ENCODE assay signal across 11 cellular contexts in genomic region chr7:2260820-2261219, GRCh38. TPM values are rescaled to one million over a fixed set of nuclear protein-coding genes. Genes with fewer than 3 reads are reported as not detected.
DNase-seq lines count a peak whose midpoint lies in the region; ATAC-seq and TF ChIP-seq lines count a peak whose summit lies in the region.
"Had no signal": no experiment of that assay in that cellular context is flagged by ENCODE, and none has a peak within 500 bp of the region (broad histone marks: within the 10 kb centered on the region; RNA-seq: fewer than 3 reads in every experiment).

No MANE protein-coding gene starts in this region.

- POLR2A ChIA-PET in IMR-90 (lab: Charles Lee; ENCODE audit: unreplicated experiment) (no interaction called here), Panc1 (lab: Charles Lee) (no interaction called here)

- no peak overlapping the region for H2BK15ac ChIP-seq in IMR-90 (ENCODE audit: low read depth, low read length)

- H3K4me1 ChIP-seq in BLaER1 (peaks cover 77% of the 10 kb centered on the region), IMR-90 (ENCODE audit: control insufficient read depth, insufficient read depth, low read length) (no peaks in the 10 kb centered on the region; the same call in 1 of the 2 replicates), Panc1 (ENCODE audit: control insufficient read depth, insufficient read depth, low read length) (peaks cover 3% of the 10 kb centered on the region; the same call in 1 of the 2 replicates), GM23338 (ENCODE audit: insufficient read depth) (no peaks in the 10 kb centered on the region), tibial artery (peaks cover 0 to 5% (median 0%) of the 10 kb centered on the region in 4 donors)
- H3K4me1 ChIP-seq: esophagus muscularis mucosa had no signal

- dilution Hi-C loops in IMR-90 (cut with HindIII; ENCODE audit: low sequenced_read_pairs, unreplicated experiment), result no loop called here

- H3K4me1 Mint-ChIP-seq in GM23338, result no peaks in the 10 kb centered on the region

- no peak overlapping the region for H2BK20ac ChIP-seq in IMR-90 (ENCODE audit: low read depth, low read length)

- H3K79me2 ChIP-seq in GM23338 (replicated peaks; ENCODE audit: insufficient read depth), result no peaks in the 10 kb centered on the region

- H3K27ac Mint-ChIP-seq in GM23338, result no peak overlapping the region

- peaks cover 23% of the 10 kb centered on the region for H4K20me1 ChIP-seq in BLaER1
- 0 out of 2 replicates have a peak, but pooled peaks cover 7% of the 10 kb centered on the region for H4K20me1 ChIP-seq in IMR-90 (ENCODE audit: insufficient read depth, low read length)
- H4K20me1 ChIP-seq in GM23338 (replicated peaks; ENCODE audit: insufficient read depth), result no peaks in the 10 kb centered on the region

- TF ChIP-seq POLR2A in IMR-90 (IDR thresholded peaks at IDR 0.05; ENCODE audit: low read depth, low read length), result no peak

- peak overlapping the region; percentile 77 for H3K4me2 ChIP-seq in BLaER1
- no peak overlapping the region for H3K4me2 ChIP-seq in IMR-90 (ENCODE audit: low read depth, low read length)
- H3K4me2 ChIP-seq in GM23338, result no peak overlapping the region

- peaks cover 0 to 4% of the 10 kb centered on the region in 2 experiments; a peak in 1 of 4 replicates for H3K79me1 ChIP-seq in IMR-90 (ENCODE audit: low read depth in 1 of 2, low read length in 2 of 2)

- no peaks in the 10 kb centered on the region for H3K9me3 Mint-ChIP-seq in GM23338
- H3K9me3 Mint-ChIP-seq: CD8-positive, alpha-beta T cell had no signal

- H3K27me3 Mint-ChIP-seq in GM23338 (ENCODE audit: insufficient read depth, low read depth, poor library complexity), result peaks cover 12% of the 10 kb centered on the region

- H4K5ac ChIP-seq in IMR-90 (ENCODE audit: low read depth, low read length), result no peak overlapping the region

- H3K4me3 Mint-ChIP-seq in GM23338, result no peak overlapping the region

- no peak overlapping the region for H3K4ac ChIP-seq in IMR-90 (ENCODE audit: low read depth, low read length)

- H2BK120ac ChIP-seq in IMR-90 (ENCODE audit: low read depth, low read length), result no peak overlapping the region

- H3K18ac ChIP-seq in IMR-90 (ENCODE audit: low read depth, low read length), result no peak overlapping the region

- no peak overlapping the region for H2AK9ac ChIP-seq in IMR-90 (replicated peaks; ENCODE audit: low read depth, low read length, poor library complexity)

- H3K27me3 ChIP-seq in BLaER1, result no peaks in the 10 kb centered on the region
- H3K27me3 ChIP-seq in IMR-90 (ENCODE audit: control insufficient read depth, insufficient read depth, low read length), result no peaks in the 10 kb centered on the region
- no peaks in the 10 kb centered on the region for H3K27me3 ChIP-seq in Panc1 (ENCODE audit: control insufficient read depth, insufficient read depth, low read length)
- no peaks in the 10 kb centered on the region for H3K27me3 ChIP-seq in GM23338 (ENCODE audit: insufficient read depth)
- H3K27me3 ChIP-seq in tibial artery, result no peaks in the 10 kb centered on the region
- H3K27me3 ChIP-seq: esophagus muscularis mucosa had no signal

- H2BK5ac ChIP-seq in IMR-90 (ENCODE audit: low read depth, low read length, poor library complexity, severe bottlenecking), result no peak overlapping the region

- no peaks in the 10 kb centered on the region for H3F3A ChIP-seq in GM23338 (replicated peaks; ENCODE audit: low read depth)

- no peaks in the 10 kb centered on the region for H3K9me3 ChIP-seq in BLaER1
- H3K9me3 ChIP-seq in IMR-90 (ENCODE audit: control insufficient read depth, insufficient read depth, low read length), result no peaks in the 10 kb centered on the region
- H3K9me3 ChIP-seq in Panc1 (ENCODE audit: control insufficient read depth, insufficient read depth, low read depth, low read length), result no peaks in the 10 kb centered on the region
- H3K9me3 ChIP-seq in tibial artery, result no peaks in the 10 kb centered on the region
- H3K9me3 ChIP-seq: esophagus muscularis mucosa had no signal

- H3K27ac ChIP-seq in BLaER1, result no peak overlapping the region
- no peak overlapping the region for H3K27ac ChIP-seq in IMR-90 (ENCODE audit: insufficient read depth, low read length)
- H3K27ac ChIP-seq in Panc1 (ENCODE audit: low read length), result no peak overlapping the region
- no peak overlapping the region for H3K27ac ChIP-seq in GM23338 (ENCODE audit: low read depth)
- no peak overlapping the region for H3K27ac ChIP-seq in tibial artery
- H3K27ac ChIP-seq: esophagus muscularis mucosa had no signal

- 80% methylated on average over 1 of the region's 5 CpGs; no CpG with 5 or more reads in 1 of the 2 experiments for WGBS in IMR-90 (ENCODE audit: extremely low coverage in 2 of 2, insufficient read length in 1 of 2), 2 experiments

- CTCF ChIA-PET in IMR-90 (lab: Yijun Ruan, JAX), result interaction anchor here (0.6 kb wide), 1 partner anchor 14 kb away, joined by 3 read pairs; no protein-coding TSS in a partner anchor
- CTCF ChIA-PET in Panc1 (lab: Charles Lee), result interaction anchor here (0.6 kb wide), 1 partner anchor 89 kb away, joined by 3 read pairs; no protein-coding TSS in a partner anchor

- H3K56ac ChIP-seq in IMR-90 (ENCODE audit: extremely low read depth, insufficient read depth, low read length), result no peak overlapping the region

- in situ Hi-C loops in IMR-90 (cut with MboI; ENCODE audit: low sequenced_read_pairs), result no loop called here
- in situ Hi-C loops in Panc1 (cut with HindIII; ENCODE audit: low pct_unique_long_range_greater_than_20kb, low sequenced_read_pairs), result no loop called here

- H3K9ac ChIP-seq in BLaER1 (no peak overlapping the region), IMR-90 (ENCODE audit: low read depth, low read length) (no peak overlapping the region)

- DNase-seq in IMR-90, result peak; percentile 25
- no peak for DNase-seq in Panc1 (ENCODE audit: low read depth, low spot score)
- DNase-seq in fibroblast of villous mesenchyme (ENCODE audit: low read depth), result peak; percentile 24
- DNase-seq in activated CD4-positive, alpha-beta T cell treated with anti-CD3 and anti-CD28 coated beads for 1 hour, result no peak
- no peak for DNase-seq in GM23338 (ENCODE audit: low spot score)
- DNase-seq in tibial artery, result no peak
- DNase-seq: CD8-positive, alpha-beta T cell; HCEC 1CT had no signal

- H2AFZ ChIP-seq in IMR-90 (replicated peaks; ENCODE audit: low read length, poor library complexity) (no peak overlapping the region), GM23338 (no peak overlapping the region)

- no TSS peak for BruUV-seq in IMR-90 (replicated peaks; lab: Mats Ljungman, UMichigan)
- BruUV-seq in Panc1 (replicated peaks; lab: Mats Ljungman, UMichigan), result no TSS peak

- H3K9me1 ChIP-seq in IMR-90 (ENCODE audit: insufficient read depth, low read length), result no peaks in the 10 kb centered on the region

- H3K36me3 ChIP-seq in BLaER1 (peaks cover 40% of the 10 kb centered on the region), IMR-90 (ENCODE audit: control insufficient read depth, insufficient read depth, low read length) (peaks cover 27% of the 10 kb centered on the region), Panc1 (ENCODE audit: control insufficient read depth, insufficient read depth, low read length) (no peaks in the 10 kb centered on the region; the same call in 1 of the 2 replicates), GM23338 (ENCODE audit: insufficient read depth) (no peaks in the 10 kb centered on the region), tibial artery (peaks cover 0 to 47% (median 30%) of the 10 kb centered on the region in 3 donors)

- peaks cover 23% of the 10 kb centered on the region for H3K36me3 Mint-ChIP-seq in GM23338 (ENCODE audit: low read depth)

- H3K14ac ChIP-seq in IMR-90 (replicated peaks; ENCODE audit: low read depth, low read length), result no peak overlapping the region

- no peak for TF ChIP-seq RAD21 in IMR-90 (IDR thresholded peaks at IDR 0.05; ENCODE audit: low read length)

- intact Hi-C loops in IMR-90 (cut with micrococcal nuclease) (no loop called here), Panc1 (cut with micrococcal nuclease; ENCODE audit: unreplicated experiment) (no loop called here), tibial artery (cut with DNase I; ENCODE audit: low total_unique reads) (no loop called here)

- no peak overlapping the region for H3K4me3 ChIP-seq in BLaER1
- H3K4me3 ChIP-seq in IMR-90 (ENCODE audit: insufficient read depth, low read depth, low read length), result no peak overlapping the region
- H3K4me3 ChIP-seq in Panc1 (ENCODE audit: low read depth in 2 of 2, low read length in 2 of 2), result no peak overlapping the region
- no peak overlapping the region for H3K4me3 ChIP-seq in fibroblast of villous mesenchyme (ENCODE audit: low read depth, low read length)
- no peak overlapping the region for H3K4me3 ChIP-seq in GM23338
- H3K4me3 ChIP-seq in tibial artery, result no peak overlapping the region
- H3K4me3 ChIP-seq: esophagus muscularis mucosa had no signal

- H4K8ac ChIP-seq in IMR-90 (ENCODE audit: low read depth in 2 of 2, low read length in 2 of 2), result no peak overlapping the region

- H2AK5ac ChIP-seq in IMR-90 (ENCODE audit: low read depth, low read length), result no peak overlapping the region

- TF ChIP-seq CTCF in IMR-90 (conservative IDR thresholded peaks at IDR 0.05; ENCODE audit: low read depth, low read length) (no peak), Panc1 (IDR thresholded peaks at IDR 0.05) (no peak), fibroblast of villous mesenchyme (IDR thresholded peaks at IDR 0.05; ENCODE audit: insufficient read depth, low read depth, low read length) (no peak), GM23338 (conservative IDR thresholded peaks at IDR 0.05; ENCODE audit: low read depth in 2 of 2) (no peak), tibial artery (IDR thresholded peaks at IDR 0.05) (no peak)

- H3K9me2 ChIP-seq in GM23338 (ENCODE audit: insufficient read depth), result no peaks in the 10 kb centered on the region

- no peak overlapping the region for H3K23ac ChIP-seq in IMR-90 (ENCODE audit: low read depth, low read length)

- ATAC-seq in IMR-90 (ENCODE audit: low read depth) (no peak), Panc1 (peak; percentile 76), GM21717 (IDR thresholded peaks at IDR 0.05; ENCODE audit: unreplicated experiment) (no peak), GM23338 (no peak)

- H4K91ac ChIP-seq in IMR-90 (ENCODE audit: insufficient read depth, low read depth, low read length), result no peak overlapping the region

RNA-seq across cellular contexts. Expression of gene NUDT1, which starts 18.8 kb away (rescaled TPM):
- total RNA-seq in IMR-90 (2012; rRNA removed), result 36.1 and 49.1 TPM in 2 replicates
- 33.4 and 37.2 TPM in 2 replicates for polyA plus RNA-seq in IMR-90 (2012; rRNA removed)
- polyA plus RNA-seq in IMR-90 (2012; cell fraction: cytosol; rRNA removed), result 52.3 and 59.0 TPM in 2 replicates
- 19.0 and 25.0 TPM in 2 replicates for polyA plus RNA-seq in IMR-90 (2012; cell fraction: nucleus; rRNA removed; ENCODE audit: low replicate concordance)
- total RNA-seq in Panc1 (2021; ENCODE audit: unreplicated experiment), result 92.6 TPM
- 114 TPM for polyA plus RNA-seq in Panc1 (2012; ENCODE audit: insufficient read length)
- 13.4 and 30.3 TPM in 2 replicates for total RNA-seq in fibroblast of villous mesenchyme
- total RNA-seq in GM23338 (2014; rRNA removed; shearing (Covaris generic)), result 54.5 and 66.8 TPM in 2 replicates
- polyA plus RNA-seq in GM23338 (2016; fragmentation: Nextera tagmentation; extraction: Ambion mirVana), result 151 and 163 TPM in 2 replicates

RNA-seq across cellular contexts. Expression of gene MRM2, which starts 18.8 kb away (rescaled TPM):
- 23.1 and 23.8 TPM in 2 replicates for total RNA-seq in IMR-90 (2012; rRNA removed)
- 16.9 and 19.1 TPM in 2 replicates for polyA plus RNA-seq in IMR-90 (2012; rRNA removed)
- polyA plus RNA-seq in IMR-90 (2012; cell fraction: cytosol; rRNA removed), result 11.2 and 11.8 TPM in 2 replicates
- 6.1 and 6.2 TPM in 2 replicates for polyA plus RNA-seq in IMR-90 (2012; cell fraction: nucleus; rRNA removed; ENCODE audit: low replicate concordance)
- 49.9 TPM for total RNA-seq in Panc1 (2021; ENCODE audit: unreplicated experiment)
- polyA plus RNA-seq in Panc1 (2012; ENCODE audit: insufficient read length), result 43.1 TPM
- total RNA-seq in fibroblast of villous mesenchyme, result 18.4 and 19.0 TPM in 2 replicates
- 25.3 and 30.0 TPM in 2 replicates for total RNA-seq in GM23338 (2014; rRNA removed; shearing (Covaris generic))
- 37.8 and 41.1 TPM in 2 replicates for polyA plus RNA-seq in GM23338 (2016; fragmentation: Nextera tagmentation; extraction: Ambion mirVana)

RNA-seq across cellular contexts. Expression of gene MAD1L1, which starts 28.1 kb away (rescaled TPM):
- total RNA-seq in IMR-90 (2012; rRNA removed), result 40.9 and 41.7 TPM in 2 replicates
- 29.0 and 31.5 TPM in 2 replicates for polyA plus RNA-seq in IMR-90 (2012; rRNA removed)
- polyA plus RNA-seq in IMR-90 (2012; cell fraction: cytosol; rRNA removed), result 27.7 and 28.1 TPM in 2 replicates
- 13.2 and 34.4 TPM in 2 replicates for polyA plus RNA-seq in IMR-90 (2012; cell fraction: nucleus; rRNA removed; ENCODE audit: low replicate concordance)
- total RNA-seq in Panc1 (2021; ENCODE audit: unreplicated experiment), result 70.8 TPM
- 68.1 TPM for polyA plus RNA-seq in Panc1 (2012; ENCODE audit: insufficient read length)
- 43.6 and 67.6 TPM in 2 replicates for total RNA-seq in fibroblast of villous mesenchyme
- 59.3 and 87.1 TPM in 2 replicates for total RNA-seq in GM23338 (2014; rRNA removed; shearing (Covaris generic))
- 40.3 and 42.9 TPM in 2 replicates for polyA plus RNA-seq in GM23338 (2016; fragmentation: Nextera tagmentation; extraction: Ambion mirVana)

RNA-seq across cellular contexts. Expression of gene SNX8, which starts 53.4 kb away (rescaled TPM):
- total RNA-seq in IMR-90 (2012; rRNA removed) (7.7 and 8.6 TPM in 2 replicates), Panc1 (2021; ENCODE audit: unreplicated experiment) (139 TPM), fibroblast of villous mesenchyme (17.7 and 21.3 TPM in 2 replicates)
- polyA plus RNA-seq in IMR-90 (2012; rRNA removed) (55.9 and 65.0 TPM in 2 replicates), GM23338 (2016; fragmentation: Nextera tagmentation; extraction: Ambion mirVana) (49.1 and 50.9 TPM in 2 replicates)
- 9.9 and 15.0 TPM in 2 replicates for polyA plus RNA-seq in IMR-90 (2012; cell fraction: cytosol; rRNA removed)
- polyA plus RNA-seq in IMR-90 (2012; cell fraction: nucleus; rRNA removed; ENCODE audit: low replicate concordance), result 26.2 and 42.9 TPM in 2 replicates
- polyA plus RNA-seq in Panc1 (2012; ENCODE audit: insufficient read length), result 147 TPM
- 15.6 and 44.3 TPM in 2 replicates for total RNA-seq in GM23338 (2014; rRNA removed; shearing (Covaris generic))

Comparison
In these comparisons a context has a peak if more than half of its experiments do, and no peak if none do; other contexts are left out.
1. DNase-seq: peak in IMR-90 (single experiment) and fibroblast of villous mesenchyme (single experiment); none in Panc1 (single experiment), activated CD4-positive, alpha-beta T cell treated with anti-CD3 and anti-CD28 coated beads for 1 hour (single experiment), GM23338 (single experiment) and tibial artery (0 of 2).